ENCODE assay signal across 1 cellular context in the genomic region with DNA sequence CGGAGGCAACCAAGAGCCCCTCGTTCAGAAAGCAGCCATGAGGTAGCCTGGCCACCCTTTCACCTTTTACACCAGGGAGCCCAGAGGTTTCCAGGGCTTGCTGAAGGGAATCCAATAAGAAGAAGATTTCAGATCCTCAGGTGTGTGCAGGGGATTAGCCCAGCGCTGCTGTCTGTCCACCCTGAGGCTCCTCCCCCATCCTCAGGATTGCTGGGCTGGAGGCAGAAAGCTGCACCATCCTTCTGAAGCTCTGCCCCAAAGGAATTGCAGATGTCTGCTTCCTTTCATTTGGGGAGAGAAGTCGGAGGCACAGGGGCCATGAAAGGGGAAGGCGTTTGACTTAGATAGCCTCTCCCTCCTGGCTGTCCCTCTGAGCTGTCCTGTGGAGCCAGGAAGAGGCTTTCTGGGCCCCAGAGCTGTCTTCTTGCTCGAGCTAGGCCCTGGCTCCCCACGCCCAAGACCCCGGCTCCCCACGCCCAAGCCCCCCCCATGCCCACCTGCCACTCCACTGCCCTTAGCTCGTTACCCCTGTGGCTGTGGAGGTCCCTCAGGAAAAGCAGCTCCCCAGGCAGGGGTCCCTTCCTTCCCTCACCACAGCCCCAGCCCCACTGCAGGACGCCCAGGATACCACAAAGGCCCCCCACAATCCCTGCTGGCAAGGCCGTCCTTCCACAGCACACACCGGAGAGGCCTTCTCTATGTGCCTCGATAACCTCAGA.
TF ChIP-seq lines count a peak whose summit lies in the region.

No MANE protein-coding gene starts in this region.

TF ChIP-seq in GM23338, 12 proteins besides CTCF, POLR2A, EP300 and RAD21 (continued from another document):
- TF ChIP-seq, protein P1, sequence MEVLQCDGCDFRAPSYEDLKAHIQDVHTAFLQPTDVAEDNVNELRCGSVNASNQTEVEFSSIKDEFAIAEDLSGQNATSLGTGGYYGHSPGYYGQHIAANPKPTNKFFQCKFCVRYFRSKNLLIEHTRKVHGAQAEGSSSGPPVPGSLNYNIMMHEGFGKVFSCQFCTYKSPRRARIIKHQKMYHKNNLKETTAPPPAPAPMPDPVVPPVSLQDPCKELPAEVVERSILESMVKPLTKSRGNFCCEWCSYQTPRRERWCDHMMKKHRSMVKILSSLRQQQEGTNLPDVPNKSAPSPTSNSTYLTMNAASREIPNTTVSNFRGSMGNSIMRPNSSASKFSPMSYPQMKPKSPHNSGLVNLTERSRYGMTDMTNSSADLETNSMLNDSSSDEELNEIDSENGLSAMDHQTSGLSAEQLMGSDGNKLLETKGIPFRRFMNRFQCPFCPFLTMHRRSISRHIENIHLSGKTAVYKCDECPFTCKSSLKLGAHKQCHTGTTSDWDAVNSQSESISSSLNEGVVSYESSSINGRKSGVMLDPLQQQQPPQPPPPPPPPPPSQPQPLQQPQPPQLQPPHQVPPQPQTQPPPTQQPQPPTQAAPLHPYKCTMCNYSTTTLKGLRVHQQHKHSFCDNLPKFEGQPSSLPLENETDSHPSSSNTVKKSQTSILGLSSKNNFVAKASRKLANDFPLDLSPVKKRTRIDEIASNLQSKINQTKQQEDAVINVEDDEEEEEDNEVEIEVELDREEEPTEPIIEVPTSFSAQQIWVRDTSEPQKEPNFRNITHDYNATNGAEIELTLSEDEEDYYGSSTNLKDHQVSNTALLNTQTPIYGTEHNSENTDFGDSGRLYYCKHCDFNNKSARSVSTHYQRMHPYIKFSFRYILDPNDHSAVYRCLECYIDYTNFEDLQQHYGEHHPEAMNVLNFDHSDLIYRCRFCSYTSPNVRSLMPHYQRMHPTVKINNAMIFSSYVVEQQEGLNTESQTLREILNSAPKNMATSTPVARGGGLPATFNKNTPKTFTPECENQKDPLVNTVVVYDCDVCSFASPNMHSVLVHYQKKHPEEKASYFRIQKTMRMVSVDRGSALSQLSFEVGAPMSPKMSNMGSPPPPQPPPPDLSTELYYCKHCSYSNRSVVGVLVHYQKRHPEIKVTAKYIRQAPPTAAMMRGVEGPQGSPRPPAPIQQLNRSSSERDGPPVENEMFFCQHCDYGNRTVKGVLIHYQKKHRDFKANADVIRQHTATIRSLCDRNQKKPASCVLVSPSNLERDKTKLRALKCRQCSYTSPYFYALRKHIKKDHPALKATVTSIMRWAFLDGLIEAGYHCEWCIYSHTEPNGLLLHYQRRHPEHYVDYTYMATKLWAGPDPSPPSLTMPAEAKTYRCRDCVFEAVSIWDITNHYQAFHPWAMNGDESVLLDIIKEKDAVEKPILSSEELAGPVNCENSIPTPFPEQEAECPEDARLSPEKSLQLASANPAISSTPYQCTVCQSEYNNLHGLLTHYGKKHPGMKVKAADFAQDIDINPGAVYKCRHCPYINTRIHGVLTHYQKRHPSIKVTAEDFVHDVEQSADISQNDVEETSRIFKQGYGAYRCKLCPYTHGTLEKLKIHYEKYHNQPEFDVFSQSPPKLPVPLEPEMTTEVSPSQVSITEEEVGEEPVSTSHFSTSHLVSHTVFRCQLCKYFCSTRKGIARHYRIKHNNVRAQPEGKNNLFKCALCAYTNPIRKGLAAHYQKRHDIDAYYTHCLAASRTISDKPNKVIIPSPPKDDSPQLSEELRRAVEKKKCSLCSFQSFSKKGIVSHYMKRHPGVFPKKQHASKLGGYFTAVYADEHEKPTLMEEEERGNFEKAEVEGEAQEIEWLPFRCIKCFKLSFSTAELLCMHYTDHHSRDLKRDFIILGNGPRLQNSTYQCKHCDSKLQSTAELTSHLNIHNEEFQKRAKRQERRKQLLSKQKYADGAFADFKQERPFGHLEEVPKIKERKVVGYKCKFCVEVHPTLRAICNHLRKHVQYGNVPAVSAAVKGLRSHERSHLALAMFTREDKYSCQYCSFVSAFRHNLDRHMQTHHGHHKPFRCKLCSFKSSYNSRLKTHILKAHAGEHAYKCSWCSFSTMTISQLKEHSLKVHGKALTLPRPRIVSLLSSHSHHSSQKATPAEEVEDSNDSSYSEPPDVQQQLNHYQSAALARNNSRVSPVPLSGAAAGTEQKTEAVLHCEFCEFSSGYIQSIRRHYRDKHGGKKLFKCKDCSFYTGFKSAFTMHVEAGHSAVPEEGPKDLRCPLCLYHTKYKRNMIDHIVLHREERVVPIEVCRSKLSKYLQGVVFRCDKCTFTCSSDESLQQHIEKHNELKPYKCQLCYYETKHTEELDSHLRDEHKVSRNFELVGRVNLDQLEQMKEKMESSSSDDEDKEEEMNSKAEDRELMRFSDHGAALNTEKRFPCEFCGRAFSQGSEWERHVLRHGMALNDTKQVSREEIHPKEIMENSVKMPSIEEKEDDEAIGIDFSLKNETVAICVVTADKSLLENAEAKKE (CRISPR knock-in tag; IDR thresholded peaks at IDR 0.05) = no peak
- TF ChIP-seq ZNF331 (CRISPR knock-in tag; IDR thresholded peaks at IDR 0.05; ENCODE audit: low read depth) (no peak), CREB1 (CRISPR knock-in tag; IDR thresholded peaks at IDR 0.05; ENCODE audit: low read depth) (no peak), NANOG (IDR thresholded peaks at IDR 0.05; ENCODE audit: borderline replicate concordance) (no peak)
- TF ChIP-seq, protein P2, sequence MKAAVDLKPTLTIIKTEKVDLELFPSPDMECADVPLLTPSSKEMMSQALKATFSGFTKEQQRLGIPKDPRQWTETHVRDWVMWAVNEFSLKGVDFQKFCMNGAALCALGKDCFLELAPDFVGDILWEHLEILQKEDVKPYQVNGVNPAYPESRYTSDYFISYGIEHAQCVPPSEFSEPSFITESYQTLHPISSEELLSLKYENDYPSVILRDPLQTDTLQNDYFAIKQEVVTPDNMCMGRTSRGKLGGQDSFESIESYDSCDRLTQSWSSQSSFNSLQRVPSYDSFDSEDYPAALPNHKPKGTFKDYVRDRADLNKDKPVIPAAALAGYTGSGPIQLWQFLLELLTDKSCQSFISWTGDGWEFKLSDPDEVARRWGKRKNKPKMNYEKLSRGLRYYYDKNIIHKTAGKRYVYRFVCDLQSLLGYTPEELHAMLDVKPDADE (IDR thresholded peaks at IDR 0.05) = no peak
